Comparison of ENCODE assay signal across 17 cellular contexts in genomic region chr2:231930601-231931281, GRCh38. TPM values are rescaled to one million over a fixed set of nuclear protein-coding genes. Genes with fewer than 3 reads are reported as not detected.
DNase-seq lines count a peak whose midpoint lies in the region; ATAC-seq, FAIRE-seq and TF ChIP-seq lines count a peak whose summit lies in the region.
"Had no signal": no experiment of that assay in that cellular context is flagged by ENCODE, and none has a peak within 500 bp of the region (broad histone marks: within the 10 kb centered on the region; RNA-seq: fewer than 3 reads in every experiment).

No MANE protein-coding gene starts in this region.

- H3K4me2 ChIP-seq in K562 (ENCODE audit: insufficient read depth, low read length): no peak overlapping the region
- H3K4me2 ChIP-seq: PC-9 had no signal

- 0 out of 2 replicates have a peak, but pooled peaks cover 4% of the 10 kb centered on the region for H4K20me1 ChIP-seq in K562 (replicated peaks; ENCODE audit: control insufficient read depth, insufficient read depth, low read length)

- no peak for TF ChIP-seq EP300 in K562 (IDR thresholded peaks at IDR 0.05; ENCODE audit: low read length)

- DNase-seq in MG63 (peak; percentile 33), K562 (ENCODE audit: extremely low read depth in 1 of 4, low spot score in 3 of 4) (no peak), left cardiac atrium (peak; percentile 52), spleen (peak; percentile 42), BE2C (no peak), mucosa of gallbladder (ENCODE audit: low spot score) (no peak), GM12892 (ENCODE audit: insufficient read length) (no peak)
- DNase-seq: activated effector memory CD4-positive, alpha-beta T cell treated with Interleukin-2 at 50 U/mL for 16 hours; NCI-H1436 treated with DMSO at 0.1 percent for 48 hours; NCI-H510A; PC-9; thyroid gland had no signal

- no peak overlapping the region for H2AFZ ChIP-seq in K562 (ENCODE audit: low read depth, low read length)
- H2AFZ ChIP-seq: PC-9 had no signal

- in situ Hi-C loops in K562 (cut with MboI): no loop called here

- H3K4me1 ChIP-seq in K562 (replicated peaks in 1 of 2; ENCODE audit: control insufficient read depth in 2 of 2, insufficient read depth in 2 of 2, low read length in 2 of 2) (peaks cover 0 to 28% of the 10 kb centered on the region in 2 experiments; a peak in 2 of 5 replicates), spleen (peaks cover 16 to 20% (median 17%) of the 10 kb centered on the region in 6 donors), BE2C (peaks cover 6% of the 10 kb centered on the region)

- POLR2A ChIA-PET in K562 (lab: Yijun Ruan, JAX): no interaction called here

- no peak for FAIRE-seq in K562 (lab: Jason Lieb, UNC)
- FAIRE-seq in GM12892 (lab: Jason Lieb, UNC): no peak
- FAIRE-seq: endometrium, GM18507 had no signal

- H3K4me3 ChIP-seq in MG63 (no peak overlapping the region), K562 (no peak overlapping the region), spleen (no peak overlapping the region), BE2C (ENCODE audit: low read depth, low read length) (no peak overlapping the region)
- H3K4me3 ChIP-seq: HAP-1, PC-9, thyroid gland had no signal

- TF ChIP-seq CTCF in K562 (IDR thresholded peaks at IDR 0.05 in 2 of 3, conservative IDR thresholded peaks at IDR 0.05 in 1 of 3; ENCODE audit: insufficient read depth in 2 of 3, low read depth in 1 of 3, low read length in 3 of 3) (no peak), spleen (IDR thresholded peaks at IDR 0.05 in 8 of 11, conservative IDR thresholded peaks at IDR 0.05 in 3 of 11) (no peak), BE2C (IDR thresholded peaks at IDR 0.05; ENCODE audit: low read depth, low read length) (no peak)

- no peaks in the 10 kb centered on the region for H3K79me2 ChIP-seq in K562 (ENCODE audit: control insufficient read depth, insufficient read depth, low read length)

- no peak overlapping the region for H3K9ac ChIP-seq in K562 (ENCODE audit: insufficient read depth in 1 of 2, low read depth in 2 of 2, low read length in 2 of 2)

- no peak for TF ChIP-seq RAD21 in K562 (CRISPR knock-in tag; conservative IDR thresholded peaks at IDR 0.05 in 1 of 2, IDR thresholded peaks at IDR 0.05 in 1 of 2)

- CTCF ChIA-PET in K562 (lab: Yijun Ruan, JAX; ENCODE audit: low intra/inter-chr PET ratio): no interaction called here

- ATAC-seq in K562: no peak
- ATAC-seq in left cardiac atrium: peak; percentile 27 to 48
- no peak for ATAC-seq in HG02571 (IDR thresholded peaks at IDR 0.05; ENCODE audit: unreplicated experiment)

- no peaks in the 10 kb centered on the region for H3K9me1 ChIP-seq in K562 (ENCODE audit: control insufficient read depth, insufficient read depth, low read length)

- H3K36me3 ChIP-seq in MG63: no peaks in the 10 kb centered on the region
- H3K36me3 ChIP-seq in K562 (ENCODE audit: control insufficient read depth, insufficient read depth, low read length): no peaks in the 10 kb centered on the region
- H3K36me3 ChIP-seq in spleen: no peaks in the 10 kb centered on the region
- no peaks in the 10 kb centered on the region for H3K36me3 ChIP-seq in BE2C
- H3K36me3 ChIP-seq: HAP-1, thyroid gland had no signal

- H3K9me3 ChIP-seq in MG63: no peaks in the 10 kb centered on the region
- H3K9me3 ChIP-seq in K562 (replicated peaks; ENCODE audit: control insufficient read depth, insufficient read depth, low read depth, low read length): no peaks in the 10 kb centered on the region
- no peaks in the 10 kb centered on the region for H3K9me3 ChIP-seq in spleen
- H3K9me3 ChIP-seq in BE2C: no peaks in the 10 kb centered on the region
- H3K9me3 ChIP-seq: HAP-1, thyroid gland had no signal

- H3K27me3 ChIP-seq in MG63: peaks cover 8% of the 10 kb centered on the region
- H3K27me3 ChIP-seq in K562 (ENCODE audit: control insufficient read depth in 2 of 2, insufficient read depth in 2 of 2, low read length in 2 of 2): peaks cover 7 to 50% of the 10 kb centered on the region in 2 experiments; a peak in 4 of 5 replicates
- peaks cover 0 to 59% (median 29%) of the 10 kb centered on the region in 7 donors for H3K27me3 ChIP-seq in spleen (replicated peaks in 1 of 7)
- H3K27me3 ChIP-seq in BE2C: peaks cover 21% of the 10 kb centered on the region
- H3K27me3 ChIP-seq: thyroid gland had no signal

- TF ChIP-seq POLR2A in K562 (conservative IDR thresholded peaks at IDR 0.05): no peak
- TF ChIP-seq POLR2A in spleen (IDR thresholded peaks at IDR 0.05): no peak
- no peak for TF ChIP-seq POLR2A in GM12892 (IDR thresholded peaks at IDR 0.05; ENCODE audit: low read depth, low read length)

- intact Hi-C loops in K562 (cut with micrococcal nuclease): no loop called here
- intact Hi-C loops in left cardiac atrium (cut with DNase I): no loop called here
- intact Hi-C loops in spleen (cut with DNase I; ENCODE audit: low total_unique reads): no loop called here

- 0% methylated on average over 6 of the region's 8 CpGs for WGBS in K562 (ENCODE audit: insufficient coverage, low coverage, missing lambda C conversion rate)
- 78 to 92% (median 84%) methylated on average over 8 of the region's 8 CpGs for whole genome bisulfite sequencing in spleen, 5 donors

- no TSS peak for BruUV-seq in K562 (replicated peaks; lab: Mats Ljungman, UMichigan)

- H3K27ac ChIP-seq in K562 (ENCODE audit: extremely low read depth, low read depth, low read length) (no peak overlapping the region), spleen (no peak overlapping the region)
- H3K27ac ChIP-seq: PC-9, thyroid gland had no signal

TF ChIP-seq in K562, 482 proteins besides CTCF, POLR2A, EP300 and RAD21:
- TF ChIP-seq CREM (IDR thresholded peaks at IDR 0.05; ENCODE audit: low read depth) (0 out of 2 replicates have a peak, but pooled peaks have one; percentile 19), HSF4 (CRISPR knock-in tag; IDR thresholded peaks at IDR 0.05; ENCODE audit: borderline replicate concordance) (no peak), ATF1 (CRISPR knock-in tag; IDR thresholded peaks at IDR 0.05) (no peak), ATF1 (tag; IDR thresholded peaks at IDR 0.05) (0 out of 2 replicates have a peak, but pooled peaks have one; percentile 16)

RNA-seq across cellular contexts. Expression of gene NPPC, which starts 4.5 kb away (rescaled TPM):
- not detected in 2 replicates for total RNA-seq in MG63 (2014; rRNA removed; shearing (Covaris generic); ENCODE audit: low replicate concordance)
- not detected in 2 replicates for total RNA-seq in K562 (2011; cell fraction: chromatin; rRNA removed; ENCODE audit: low replicate concordance)
- not detected in 2 replicates for total RNA-seq in K562 (2011; cell fraction: nucleolus; rRNA removed)
- not detected in 2 replicates for total RNA-seq in K562 (2011; cell fraction: nucleoplasm; rRNA removed)
- total RNA-seq in K562 (2014; rRNA removed) (not detected in 2 replicates), K562 (2014; rRNA removed; fragmentation: Illumina TruSeq; extraction: Trizol) (not detected in 2 replicates), K562 (2015; rRNA removed; fragmentation: Illumina TruSeq; extraction: Trizol) (not detected in 2 replicates), K562 (2021) (not detected in 2 replicates), left cardiac atrium (1 to 10 TPM; 3.7 to 7.2 TPM), spleen (under 1 TPM in 1 of 7 donors, not detected in 6; 0.93 TPM), mucosa of gallbladder (not detected)
- polyA plus RNA-seq in K562 (2011; rRNA removed) (not detected in 2 replicates), K562 (2014; fragmentation: Illumina TruSeq; extraction: Trizol) (not detected in 2 replicates), K562 (2014; fragmentation: Nextera tagmentation; extraction: Ambion mirVana) (not detected), K562 (2014; rRNA removed) (not detected in 2 replicates), spleen (1 to 10 TPM in 1 of 3 donors, under 1 TPM in 2; 0.10 to 2.2 (median 0.76) TPM)
- not detected in 2 replicates for polyA plus RNA-seq in K562 (2011; cell fraction: cytosol; rRNA removed)
- not detected in 2 replicates for polyA plus RNA-seq in K562 (2011; cell fraction: nucleus; rRNA removed)
- not detected in 2 replicates for polyA plus RNA-seq in K562 (2012)
- polyA minus RNA-seq in K562 (2011; rRNA and poly(A)+ RNA removed): not detected in 2 replicates
- not detected in 2 replicates for polyA minus RNA-seq in K562 (2011; cell fraction: cytosol; rRNA and poly(A)+ RNA removed)
- not detected in 2 replicates for polyA minus RNA-seq in K562 (2011; cell fraction: nucleus; rRNA and poly(A)+ RNA removed)
- polyA plus RNA-seq in BE2C (2012; ENCODE audit: insufficient read depth, insufficient read length, low read depth): 8.6 TPM
- polyA plus RNA-seq in GM12892 (2012; ENCODE audit: missing spikeins): not detected
- total RNA-seq: LHCN-M2, PC-9, thyroid gland had no signal

RNA-seq across cellular contexts. Expression of gene DIS3L2, which starts 30.8 kb away (rescaled TPM):
- 17.2 and 33.6 TPM in 2 replicates for total RNA-seq in MG63 (2014; rRNA removed; shearing (Covaris generic); ENCODE audit: low replicate concordance)
- total RNA-seq in K562 (2011; cell fraction: chromatin; rRNA removed; ENCODE audit: low replicate concordance): 50.9 and 73.3 TPM in 2 replicates
- 20.0 and 25.8 TPM in 2 replicates for total RNA-seq in K562 (2011; cell fraction: nucleolus; rRNA removed)
- total RNA-seq in K562 (2011; cell fraction: nucleoplasm; rRNA removed): 27.0 and 28.9 TPM in 2 replicates
- total RNA-seq in K562 (2014; rRNA removed) (15.1 and 16.8 TPM in 2 replicates), K562 (2014; rRNA removed; fragmentation: Illumina TruSeq; extraction: Trizol) (11.2 and 12.5 TPM in 2 replicates), K562 (2015; rRNA removed; fragmentation: Illumina TruSeq; extraction: Trizol) (10.8 and 11.6 TPM in 2 replicates), K562 (2021) (17.3 and 19.2 TPM in 2 replicates), left cardiac atrium (10 to 100 TPM; 17.6 to 18.6 TPM), spleen (10 to 100 TPM; 30.7 to 59.8 (median 40.3) TPM), mucosa of gallbladder (36.3 TPM)
- polyA plus RNA-seq in K562 (2011; rRNA removed) (4.2 and 5.8 TPM in 2 replicates), K562 (2014; fragmentation: Illumina TruSeq; extraction: Trizol) (11.8 and 13.4 TPM in 2 replicates), K562 (2014; fragmentation: Nextera tagmentation; extraction: Ambion mirVana) (1 to 10 TPM; 1.5 to 1.9 TPM), K562 (2014; rRNA removed) (10.4 and 11.0 TPM in 2 replicates), spleen (10 to 100 TPM in 2 of 3 donors, 1 to 10 TPM in 1; 9.1 to 15.6 (median 11.7) TPM)
- 6.0 and 10.4 TPM in 2 replicates for polyA plus RNA-seq in K562 (2011; cell fraction: cytosol; rRNA removed)
- 25.1 and 33.5 TPM in 2 replicates for polyA plus RNA-seq in K562 (2011; cell fraction: nucleus; rRNA removed)
- polyA plus RNA-seq in K562 (2012): 12.2 and 13.6 TPM in 2 replicates
- 7.0 and 8.4 TPM in 2 replicates for polyA minus RNA-seq in K562 (2011; rRNA and poly(A)+ RNA removed)
- polyA minus RNA-seq in K562 (2011; cell fraction: cytosol; rRNA and poly(A)+ RNA removed): 5.3 and 5.9 TPM in 2 replicates
- 15.8 and 20.1 TPM in 2 replicates for polyA minus RNA-seq in K562 (2011; cell fraction: nucleus; rRNA and poly(A)+ RNA removed)
- 60.5 TPM for polyA plus RNA-seq in BE2C (2012; ENCODE audit: insufficient read depth, insufficient read length, low read depth)
- polyA plus RNA-seq in GM12892 (2012; ENCODE audit: missing spikeins): 16.2 TPM

Comparison
In these comparisons a context has a peak if more than half of its experiments do, and no peak if none do; other contexts are left out.
1. DNase-seq: peak in MG63 (single experiment), left cardiac atrium (single experiment) and spleen (single experiment); none in K562 (0 of 4), BE2C (single experiment), mucosa of gallbladder (single experiment) and GM12892 (single experiment).
2. ATAC-seq: peak in left cardiac atrium (2 of 2); none in K562 (single experiment) and HG02571 (single experiment).